In genomic region chr13:68872338-68872737, GRCh38 we compare ENCODE assay signal across 24 cellular contexts.
"Had no signal": no experiment of that assay in that cellular context is flagged by ENCODE, and none has a peak within 500 bp of the region (broad histone marks: within the 10 kb centered on the region; RNA-seq: fewer than 3 reads in every experiment).

No MANE protein-coding gene starts in this region.

- H3K4me1 ChIP-seq: colonic mucosa, esophagus muscularis mucosa, foreskin keratinocyte, gastroesophageal sphincter, lower lobe of right lung, pancreas, right lobe of liver, tibial nerve, upper lobe of left lung had no signal

- H3K4me3 ChIP-seq: colonic mucosa, esophagus muscularis mucosa, gastroesophageal sphincter, lower lobe of right lung, pancreas, right lobe of liver, thoracic aorta, tibial nerve, upper lobe of left lung had no signal

- H3K4me3 Mint-ChIP-seq: dendritic cell treated with granulocyte-macrophage colony-stimulating factor and Interleukin-4, amounts not matched to agents 40 ng/mL and 50 ng/mL, for 4 days; endodermal cell; natural killer cell; stimulated activated naive B cell treated with anti-CD40 and anti-IgM and Interleukin-4, amounts not matched to agents 10 μg/mL and 1 μg/mL and 100 μg/mL, for 72 hours; stimulated activated naive CD8-positive, alpha-beta T cell treated with anti-CD3 and anti-CD28 coated beads, Interleukin-15, Interleukin-2, amounts not matched to agents 100 ng/mL and 50 ng/mL, for 24 hours had no signal

- H3K36me3 Mint-ChIP-seq: stimulated activated naive B cell treated with anti-CD40 and anti-IgM and Interleukin-4, amounts not matched to agents 10 μg/mL and 1 μg/mL and 100 μg/mL, for 72 hours had no signal

- H3K27me3 ChIP-seq: colonic mucosa, esophagus muscularis mucosa, foreskin keratinocyte, gastroesophageal sphincter, right lobe of liver, tibial nerve, upper lobe of left lung had no signal

- H3K9me3 ChIP-seq: colonic mucosa, gastroesophageal sphincter, lower lobe of right lung, pancreas, right lobe of liver, tibial nerve, upper lobe of left lung had no signal

- H3K27ac Mint-ChIP-seq: dendritic cell treated with granulocyte-macrophage colony-stimulating factor and Interleukin-4, amounts not matched to agents 40 ng/mL and 50 ng/mL, for 4 days; endodermal cell; natural killer cell; stimulated activated naive B cell treated with anti-CD40 and anti-IgM and Interleukin-4, amounts not matched to agents 10 μg/mL and 1 μg/mL and 100 μg/mL, for 72 hours; stimulated activated naive CD8-positive, alpha-beta T cell treated with anti-CD3 and anti-CD28 coated beads, Interleukin-15, Interleukin-2, amounts not matched to agents 100 ng/mL and 50 ng/mL, for 24 hours had no signal

- H3K27ac ChIP-seq: colonic mucosa, esophagus muscularis mucosa, foreskin keratinocyte, gastroesophageal sphincter, lower lobe of right lung, pancreas, right lobe of liver, thoracic aorta, tibial nerve, upper lobe of left lung had no signal

- DNase-seq: colonic mucosa; effector CD8-positive, alpha-beta T cell; endodermal cell; foreskin keratinocyte; glutamatergic neuron; left ventricle myocardium superior; lower lobe of right lung; natural killer cell; occipital lobe; pancreas; right lobe of liver; small intestine; stimulated activated CD4-positive, alpha-beta T cell treated with anti-CD3 and anti-CD28 coated beads, Interleukin-15, amount 100 ng/mL, for 24 hours; stimulated activated CD4-positive, alpha-beta T cell treated with anti-CD3 and anti-CD28 coated beads, Interleukin-2, amount 100 ng/mL, for 48 hours; stimulated activated naive B cell treated with anti-CD40 and anti-IgM and Interleukin-4, amounts not matched to agents 10 μg/mL and 1 μg/mL and 100 μg/mL, for 72 hours; upper lobe of left lung had no signal

- FAIRE-seq: keratinocyte, pancreas, small intestine, urothelium cell line had no signal

- H3K27me3 Mint-ChIP-seq: dendritic cell treated with granulocyte-macrophage colony-stimulating factor and Interleukin-4, amounts not matched to agents 40 ng/mL and 50 ng/mL, for 4 days; stimulated activated naive B cell treated with anti-CD40 and anti-IgM and Interleukin-4, amounts not matched to agents 10 μg/mL and 1 μg/mL and 100 μg/mL, for 72 hours; stimulated activated naive CD8-positive, alpha-beta T cell treated with anti-CD3 and anti-CD28 coated beads, Interleukin-15, Interleukin-2, amounts not matched to agents 100 ng/mL and 50 ng/mL, for 24 hours had no signal

- H3K4me1 Mint-ChIP-seq: natural killer cell; stimulated activated naive B cell treated with anti-CD40 and anti-IgM and Interleukin-4, amounts not matched to agents 10 μg/mL and 1 μg/mL and 100 μg/mL, for 72 hours had no signal

- H3K36me3 ChIP-seq: colonic mucosa, esophagus muscularis mucosa, gastroesophageal sphincter, lower lobe of right lung, pancreas, right lobe of liver, thoracic aorta, tibial nerve, upper lobe of left lung had no signal
